Comparison of ENCODE assay signal across 19 cellular contexts in the genomic region with DNA sequence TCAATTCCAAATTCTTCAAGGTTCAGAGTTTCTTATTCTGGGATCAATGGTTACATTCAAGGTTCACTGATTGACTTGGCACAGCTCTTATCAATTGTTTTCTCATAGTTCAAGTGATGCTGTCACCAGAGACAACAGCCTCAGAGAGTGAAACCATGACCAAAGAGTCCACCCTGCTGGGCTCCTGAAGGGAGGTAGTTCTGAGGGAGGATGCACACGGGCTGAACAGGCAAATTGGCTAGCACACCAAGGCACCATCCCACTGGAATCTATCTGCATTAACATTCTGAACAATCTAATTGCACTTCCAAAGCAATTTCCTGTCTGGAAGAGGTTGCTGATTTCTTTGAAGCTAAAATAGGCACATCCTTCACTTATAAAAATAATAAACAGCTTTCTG. TPM values are rescaled to one million over a fixed set of nuclear protein-coding genes. Genes with fewer than 3 reads are reported as not detected.
DNase-seq lines count a peak whose midpoint lies in the region; ATAC-seq, FAIRE-seq and TF ChIP-seq lines count a peak whose summit lies in the region.
"Had no signal": no experiment of that assay in that cellular context is flagged by ENCODE, and none has a peak within 500 bp of the region (broad histone marks: within the 10 kb centered on the region; RNA-seq: fewer than 3 reads in every experiment).

No MANE protein-coding gene starts in this region.

- no peaks in the 10 kb centered on the region for H3K9me1 ChIP-seq in K562 (ENCODE audit: control insufficient read depth, insufficient read depth, low read length)

- no peaks in the 10 kb centered on the region for H3F3A ChIP-seq in Loucy (ENCODE audit: low read depth)
- H3F3A ChIP-seq in smooth muscle cell (ENCODE audit: low read depth): no peaks in the 10 kb centered on the region

- POLR2A ChIA-PET in K562 (lab: Yijun Ruan, JAX): interaction anchor here (0.6 kb wide), 1 partner anchor 158 kb away, joined by 4 read pairs; no protein-coding TSS in a partner anchor
- POLR2A ChIA-PET in WTC11 (lab: Charles Lee): no interaction called here

- no peak for TF ChIP-seq POLR2A in breast epithelium (IDR thresholded peaks at IDR 0.05)
- TF ChIP-seq POLR2A in K562 (conservative IDR thresholded peaks at IDR 0.05): no peak

- H4K20me1 ChIP-seq in mammary epithelial cell (ENCODE audit: insufficient read depth, low read length) (no peaks in the 10 kb centered on the region), Loucy (ENCODE audit: insufficient read depth, low read length, poor library complexity, severe bottlenecking) (no peaks in the 10 kb centered on the region), K562 (replicated peaks; ENCODE audit: control insufficient read depth, insufficient read depth, low read length) (no peaks in the 10 kb centered on the region), smooth muscle cell (ENCODE audit: low read depth) (no peaks in the 10 kb centered on the region)
- H4K20me1 ChIP-seq: BLaER1 had no signal

- peak overlapping the region; percentile 10 to 21 for H3K27ac ChIP-seq in breast epithelium
- no peak overlapping the region for H3K27ac ChIP-seq in mammary epithelial cell (ENCODE audit: insufficient read depth, low read depth, low read length)
- H3K27ac ChIP-seq in K562 (ENCODE audit: extremely low read depth, low read depth, low read length): no peak overlapping the region
- H3K27ac ChIP-seq in smooth muscle cell (ENCODE audit: low read depth): no peak overlapping the region
- H3K27ac ChIP-seq: BLaER1, HL-60 had no signal

- no peak for TF ChIP-seq EP300 in K562 (IDR thresholded peaks at IDR 0.05; ENCODE audit: low read length)

- H3K36me3 ChIP-seq in breast epithelium (no peaks in the 10 kb centered on the region), mammary epithelial cell (ENCODE audit: insufficient read depth, low read length) (no peaks in the 10 kb centered on the region), Loucy (ENCODE audit: insufficient read depth, low read length) (no peaks in the 10 kb centered on the region), K562 (ENCODE audit: control insufficient read depth, insufficient read depth, low read length) (no peaks in the 10 kb centered on the region), smooth muscle cell (ENCODE audit: low read depth) (no peaks in the 10 kb centered on the region)
- H3K36me3 ChIP-seq: BLaER1 had no signal

- intact Hi-C loops in breast epithelium (cut with DNase I; ENCODE audit: low total_unique reads) (no loop called here), mammary epithelial cell (cut with micrococcal nuclease) (no loop called here), K562 (cut with micrococcal nuclease) (no loop called here), sciatic nerve (cut with DNase I) (no loop called here)

- H3K79me2 ChIP-seq in mammary epithelial cell (ENCODE audit: insufficient read depth, low read length) (no peaks in the 10 kb centered on the region), Loucy (ENCODE audit: insufficient read depth, low read length) (no peaks in the 10 kb centered on the region), K562 (ENCODE audit: control insufficient read depth, insufficient read depth, low read length) (no peaks in the 10 kb centered on the region), smooth muscle cell (ENCODE audit: low read depth) (no peaks in the 10 kb centered on the region)

- dilution Hi-C loops in mammary epithelial cell (cut with HindIII; ENCODE audit: low sequenced_read_pairs): no loop called here

- CTCF ChIA-PET in mammary epithelial cell (lab: Charles Lee; ENCODE audit: low non-redundant PET): no interaction called here
- CTCF ChIA-PET in K562 (lab: Yijun Ruan, JAX; ENCODE audit: low intra/inter-chr PET ratio): no interaction called here
- CTCF ChIA-PET in WTC11 (lab: Charles Lee): no interaction called here

- no peak overlapping the region for H3K4me3 ChIP-seq in breast epithelium
- H3K4me3 ChIP-seq in mammary epithelial cell (replicated peaks in 1 of 3; ENCODE audit: insufficient read depth in 1 of 3, low read depth in 2 of 3, low read length in 3 of 3): no peak overlapping the region
- no peak overlapping the region for H3K4me3 ChIP-seq in Loucy (ENCODE audit: low read length, poor library complexity, severe bottlenecking)
- no peak overlapping the region for H3K4me3 ChIP-seq in K562
- H3K4me3 ChIP-seq in smooth muscle cell: no peak overlapping the region
- H3K4me3 ChIP-seq: BLaER1 had no signal

- no peak overlapping the region for H3K4me3 Mint-ChIP-seq in WTC11
- H3K4me3 Mint-ChIP-seq: CD8-positive, alpha-beta memory T cell; HFFc6 had no signal

- DNase-seq in breast epithelium (ENCODE audit: low spot score in 2 of 2) (no peak), mammary epithelial cell (no peak), K562 (ENCODE audit: extremely low read depth in 1 of 4, low spot score in 3 of 4) (no peak), sciatic nerve (ENCODE audit: low spot score) (no peak), smooth muscle cell (lab: John Stamatoyannopoulos, UW; ENCODE audit: unreplicated experiment) (no peak), NOMO-1 treated with DMSO at 0.1 percent for 48 hours (lab: John Stamatoyannopoulos, UW; ENCODE audit: unreplicated experiment) (no peak), WTC11 (ENCODE audit: low spot score) (no peak)
- DNase-seq: 8988T; AML-193; Caco-2; CD8-positive, alpha-beta memory T cell; DND-41; GDM1; HCEC 1CT; HFFc6 had no signal

- no peaks in the 10 kb centered on the region for H3K4me1 ChIP-seq in breast epithelium
- H3K4me1 ChIP-seq in mammary epithelial cell (ENCODE audit: insufficient read depth, low read length): no peaks in the 10 kb centered on the region
- no peaks in the 10 kb centered on the region for H3K4me1 ChIP-seq in Loucy (ENCODE audit: insufficient read depth, low read length, poor library complexity, severe bottlenecking)
- H3K4me1 ChIP-seq in K562 (replicated peaks in 1 of 2; ENCODE audit: control insufficient read depth in 2 of 2, insufficient read depth in 2 of 2, low read length in 2 of 2): no peaks in the 10 kb centered on the region
- H3K4me1 ChIP-seq in smooth muscle cell (ENCODE audit: low read depth): no peaks in the 10 kb centered on the region
- H3K4me1 ChIP-seq: BLaER1 had no signal

- no peak overlapping the region for H3K27ac Mint-ChIP-seq in WTC11
- H3K27ac Mint-ChIP-seq: CD8-positive, alpha-beta memory T cell; HFFc6 had no signal

- TF ChIP-seq CTCF in breast epithelium (IDR thresholded peaks at IDR 0.05) (no peak), mammary epithelial cell (conservative IDR thresholded peaks at IDR 0.05 in 1 of 2, IDR thresholded peaks at IDR 0.05 in 1 of 2; ENCODE audit: extremely low read depth in 1 of 2, insufficient read depth in 1 of 2, low read depth in 1 of 2, low read length in 2 of 2) (no peak), Loucy (conservative IDR thresholded peaks at IDR 0.05; ENCODE audit: low read length) (no peak), K562 (IDR thresholded peaks at IDR 0.05 in 2 of 3, conservative IDR thresholded peaks at IDR 0.05 in 1 of 3; ENCODE audit: insufficient read depth in 2 of 3, low read depth in 1 of 3, low read length in 3 of 3) (no peak), smooth muscle cell (IDR thresholded peaks at IDR 0.05; ENCODE audit: borderline replicate concordance, insufficient read depth, poor library complexity, severe bottlenecking) (no peak), WTC11 (IDR thresholded peaks at IDR 0.05) (no peak)

- no peaks in the 10 kb centered on the region for H3K9me3 Mint-ChIP-seq in WTC11
- H3K9me3 Mint-ChIP-seq: CD8-positive, alpha-beta memory T cell; HFFc6 had no signal

- H3K9ac ChIP-seq in mammary epithelial cell (ENCODE audit: insufficient read depth, low read length) (no peak overlapping the region), Loucy (ENCODE audit: low read depth, low read length, poor library complexity, severe bottlenecking) (no peak overlapping the region), K562 (ENCODE audit: insufficient read depth in 1 of 2, low read depth in 2 of 2, low read length in 2 of 2) (no peak overlapping the region), smooth muscle cell (ENCODE audit: low read depth) (no peak overlapping the region)
- H3K9ac ChIP-seq: BLaER1 had no signal

- no peaks in the 10 kb centered on the region for H3K9me2 ChIP-seq in Loucy (replicated peaks; ENCODE audit: low read depth, low read length)

- in situ Hi-C loops in mammary epithelial cell (cut with MboI; ENCODE audit: low sequenced_read_pairs in 2 of 2) (no loop called here), K562 (cut with MboI) (no loop called here)

- no peak for FAIRE-seq in K562 (lab: Jason Lieb, UNC)
- FAIRE-seq: GM19239 had no signal

- H3K4me1 Mint-ChIP-seq in WTC11: peaks cover 11% of the 10 kb centered on the region
- H3K4me1 Mint-ChIP-seq: CD8-positive, alpha-beta memory T cell had no signal

- no peak for TF ChIP-seq RAD21 in K562 (CRISPR knock-in tag; conservative IDR thresholded peaks at IDR 0.05 in 1 of 2, IDR thresholded peaks at IDR 0.05 in 1 of 2)

- H3K4me2 ChIP-seq in mammary epithelial cell (ENCODE audit: insufficient read depth, low read depth, low read length): no peak overlapping the region
- peak overlapping the region; percentile 19 for H3K4me2 ChIP-seq in Loucy (ENCODE audit: low read depth, low read length, poor library complexity, severe bottlenecking)
- H3K4me2 ChIP-seq in K562 (ENCODE audit: insufficient read depth, low read length): no peak overlapping the region
- H3K4me2 ChIP-seq in smooth muscle cell: no peak overlapping the region
- H3K4me2 ChIP-seq: BLaER1 had no signal

- H3K36me3 Mint-ChIP-seq in WTC11: no peaks in the 10 kb centered on the region
- H3K36me3 Mint-ChIP-seq: CD8-positive, alpha-beta memory T cell had no signal

- H3K9me3 ChIP-seq in breast epithelium (no peaks in the 10 kb centered on the region), mammary epithelial cell (replicated peaks; ENCODE audit: insufficient read depth, low read length) (no peaks in the 10 kb centered on the region), Loucy (ENCODE audit: insufficient read depth, low read depth, low read length) (no peaks in the 10 kb centered on the region), K562 (replicated peaks; ENCODE audit: control insufficient read depth, insufficient read depth, low read depth, low read length) (no peaks in the 10 kb centered on the region), smooth muscle cell (replicated peaks; ENCODE audit: low read depth) (no peaks in the 10 kb centered on the region)
- H3K9me3 ChIP-seq: BLaER1, Caco-2 had no signal

- no peak overlapping the region for H2AFZ ChIP-seq in mammary epithelial cell (ENCODE audit: low read depth, low read length)
- no peak overlapping the region for H2AFZ ChIP-seq in Loucy (ENCODE audit: low read length)
- no peak overlapping the region for H2AFZ ChIP-seq in K562 (ENCODE audit: low read depth, low read length)
- no peak overlapping the region for H2AFZ ChIP-seq in smooth muscle cell (ENCODE audit: low read depth)

- H3K27me3 Mint-ChIP-seq in WTC11 (ENCODE audit: low read depth): no peaks in the 10 kb centered on the region

- 17% methylated on average over 1 of the region's 1 CpG for WGBS in mammary epithelial cell (ENCODE audit: low coverage, missing lambda C conversion rate)
- WGBS in K562 (ENCODE audit: insufficient coverage, low coverage, missing lambda C conversion rate): 0% methylated on average over 1 of the region's 1 CpG
- WGBS in smooth muscle cell (ENCODE audit: low lambda C conversion rate): 46% methylated on average over 1 of the region's 1 CpG

- peak; percentile 44; the same call in 1 of the 3 replicates for ATAC-seq in K562
- ATAC-seq in sciatic nerve: peak; percentile 50
- ATAC-seq in WTC11: no peak

- no TSS peak for BruUV-seq in mammary epithelial cell (replicated peaks; lab: Mats Ljungman, UMichigan)
- BruUV-seq in K562 (replicated peaks; lab: Mats Ljungman, UMichigan): no TSS peak

- H3K27me3 ChIP-seq in breast epithelium (no peaks in the 10 kb centered on the region), mammary epithelial cell (ENCODE audit: insufficient read depth, low read length) (no peaks in the 10 kb centered on the region), Loucy (ENCODE audit: insufficient read depth, low read length, poor library complexity, severe bottlenecking) (no peaks in the 10 kb centered on the region), K562 (ENCODE audit: control insufficient read depth in 2 of 2, insufficient read depth in 2 of 2, low read length in 2 of 2) (no peaks in the 10 kb centered on the region), smooth muscle cell (ENCODE audit: low read depth) (no peaks in the 10 kb centered on the region)
- H3K27me3 ChIP-seq: BLaER1 had no signal

RNA-seq across cellular contexts. Expression of a gene that starts 16.6 kb away (rescaled TPM):
- total RNA-seq in breast epithelium (10 to 100 TPM; 24.8 to 67.5 (median 38.7) TPM), mammary epithelial cell (10 to 100 TPM; 20.5 to 20.7 TPM), K562 (2014; rRNA removed) (5.3 and 8.9 TPM in 2 replicates), K562 (2014; rRNA removed; fragmentation: Illumina TruSeq; extraction: Trizol) (9.7 and 12.0 TPM in 2 replicates), K562 (2015; rRNA removed; fragmentation: Illumina TruSeq; extraction: Trizol) (8.0 and 8.7 TPM in 2 replicates), K562 (2021) (10.3 and 10.9 TPM in 2 replicates), sciatic nerve (279 TPM), smooth muscle cell (17.5 and 22.5 TPM in 2 replicates), WTC11 (2021) (17.4 to 19.7 TPM (median 18.7 TPM) in 3 replicates)
- polyA plus RNA-seq in mammary epithelial cell (9.1 TPM), K562 (2011; rRNA removed) (7.5 and 8.8 TPM in 2 replicates), K562 (2014; fragmentation: Illumina TruSeq; extraction: Trizol) (12.4 and 14.6 TPM in 2 replicates), K562 (2014; fragmentation: Nextera tagmentation; extraction: Ambion mirVana) (1 to 10 TPM; 1.3 to 2.2 TPM), K562 (2014; rRNA removed) (2.9 and 7.1 TPM in 2 replicates), smooth muscle cell (0.50 and 3.0 TPM in 2 replicates)
- 67.3 TPM for polyA minus RNA-seq in mammary epithelial cell
- 25.0 and 56.0 TPM in 2 replicates for total RNA-seq in K562 (2011; cell fraction: chromatin; rRNA removed; ENCODE audit: low replicate concordance)
- 10.0 and 11.8 TPM in 2 replicates for total RNA-seq in K562 (2011; cell fraction: nucleolus; rRNA removed)
- total RNA-seq in K562 (2011; cell fraction: nucleoplasm; rRNA removed): 25.5 and 30.8 TPM in 2 replicates
- polyA plus RNA-seq in K562 (2011; cell fraction: cytosol; rRNA removed): 3.1 and 3.5 TPM in 2 replicates
- 14.7 and 16.9 TPM in 2 replicates for polyA plus RNA-seq in K562 (2011; cell fraction: nucleus; rRNA removed)
- 2.7 and 5.0 TPM in 2 replicates for polyA plus RNA-seq in K562 (2012)
- polyA minus RNA-seq in K562 (2011; rRNA and poly(A)+ RNA removed): 17.5 and 25.5 TPM in 2 replicates
- 7.1 and 7.4 TPM in 2 replicates for polyA minus RNA-seq in K562 (2011; cell fraction: cytosol; rRNA and poly(A)+ RNA removed)
- 14.5 and 16.8 TPM in 2 replicates for polyA minus RNA-seq in K562 (2011; cell fraction: nucleus; rRNA and poly(A)+ RNA removed)

Comparison
In these comparisons a context has a peak if more than half of its experiments do, and no peak if none do; other contexts are left out.
1. H3K27ac ChIP-seq: peak in breast epithelium (2 of 2); none in mammary epithelial cell (single experiment), K562 (single experiment) and smooth muscle cell (single experiment).